18 cellular contexts compared by ENCODE assay signal in the genomic region with DNA sequence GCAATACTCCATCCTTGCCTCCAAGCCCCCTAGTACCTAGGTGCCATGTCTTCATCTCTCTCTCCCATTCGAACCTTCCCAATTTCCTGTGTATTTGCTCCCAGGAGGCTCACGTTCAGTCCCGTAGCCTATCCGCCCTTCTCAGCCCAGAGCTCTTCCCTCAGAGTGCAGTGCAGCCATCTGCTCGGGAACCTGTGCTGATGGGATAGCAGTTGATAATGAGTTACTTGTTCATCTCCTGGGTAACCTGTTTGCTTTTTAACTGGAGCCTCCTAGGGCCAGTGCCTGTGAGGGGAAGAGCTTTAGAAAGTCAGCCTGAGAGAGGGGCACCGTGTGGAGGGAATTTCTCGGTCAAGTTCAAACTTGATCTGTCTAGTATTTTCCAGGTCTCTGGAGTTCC.
DNase-seq lines count a peak whose midpoint lies in the region; ATAC-seq lines count a peak whose summit lies in the region.
"Had no signal": no experiment of that assay in that cellular context is flagged by ENCODE, and none has a peak within 500 bp of the region (broad histone marks: within the 10 kb centered on the region; RNA-seq: fewer than 3 reads in every experiment).

No MANE protein-coding gene starts in this region.

- ATAC-seq in GM19351 (IDR thresholded peaks at IDR 0.05; ENCODE audit: unreplicated experiment): no peak
- ATAC-seq: HepG2 had no signal

- peak; percentile 89 for DNase-seq in DMS 273 (lab: John Stamatoyannopoulos, UW; ENCODE audit: unreplicated experiment)
- DNase-seq in DMS 273 treated with DMSO at 0.1 percent for 48 hours (lab: John Stamatoyannopoulos, UW): peak; percentile 80
- DNase-seq in NCI-H69 (lab: John Stamatoyannopoulos, UW): peak; percentile 61
- peak; percentile 16 for DNase-seq in left kidney (ENCODE audit: low read depth, low spot score)
- no peak for DNase-seq in activated CD8-positive, alpha-beta memory T cell treated with anti-CD3 and anti-CD28 coated beads, Interleukin-2, amount 50 U/mL, for 4 hours
- no peak for DNase-seq in NCI-H2107 (lab: John Stamatoyannopoulos, UW)
- DNase-seq: ACHN; BE2C; C1 segment of cervical spinal cord; CD4-positive, CD25-positive, alpha-beta regulatory T cell; CD8-positive, alpha-beta memory T cell; COR-L47; DMS153; DMS79; GDM1; H9 had no signal

Comparison
In these comparisons a context has a peak if more than half of its experiments do, and no peak if none do; other contexts are left out.
1. DNase-seq: peak in DMS 273 (single experiment), DMS 273 treated with DMSO at 0.1 percent for 48 hours (single experiment), NCI-H69 (single experiment) and left kidney (single experiment); none in activated CD8-positive, alpha-beta memory T cell treated with anti-CD3 and anti-CD28 coated beads, Interleukin-2, amount 50 U/mL, for 4 hours (single experiment) and NCI-H2107 (single experiment).